11 cellular contexts compared by ENCODE assay signal in the genomic region with DNA sequence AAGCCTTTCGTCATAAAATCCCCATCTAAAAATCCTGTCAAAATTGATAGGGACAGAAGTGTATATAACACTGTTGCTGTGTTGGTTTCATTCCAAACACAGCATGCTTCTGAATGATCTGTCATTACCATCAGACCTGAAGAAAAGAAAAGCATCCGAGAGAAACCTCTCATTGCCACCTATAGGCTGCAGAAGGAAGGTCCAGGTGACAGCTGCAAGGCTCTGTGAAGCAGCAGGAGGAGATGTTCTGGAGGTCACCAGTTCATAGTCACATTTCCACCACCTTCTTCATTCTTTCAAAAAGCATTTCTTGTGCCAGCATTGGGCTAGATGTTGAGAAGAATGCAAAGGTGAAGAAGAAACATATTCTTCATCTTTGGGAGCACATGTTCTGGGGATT.
DNase-seq lines count a peak whose midpoint lies in the region; ATAC-seq, FAIRE-seq and TF ChIP-seq lines count a peak whose summit lies in the region.
"Had no signal": no experiment of that assay in that cellular context is flagged by ENCODE, and none has a peak within 500 bp of the region (broad histone marks: within the 10 kb centered on the region; RNA-seq: fewer than 3 reads in every experiment).

No MANE protein-coding gene starts in this region.

- H2AFZ ChIP-seq in MM.1S (ENCODE audit: low read length), result no peak overlapping the region

- no peaks in the 10 kb centered on the region for H3F3A ChIP-seq in MM.1S (ENCODE audit: insufficient read depth, low read length)

- no peak overlapping the region for H3K4me2 ChIP-seq in MM.1S (ENCODE audit: low read depth, low read length)

- TF ChIP-seq CTCF in MM.1S (IDR thresholded peaks at IDR 0.05; ENCODE audit: low read length) (peak; percentile 56), bronchial epithelial cell (IDR thresholded peaks at IDR 0.05; ENCODE audit: insufficient read depth, low read length, severe bottlenecking) (peak; percentile 61)

- H3K9ac ChIP-seq in MM.1S (ENCODE audit: low read length), result no peak overlapping the region

- H3K79me2 ChIP-seq in MM.1S (ENCODE audit: low read length), result no peaks in the 10 kb centered on the region

- DNase-seq in NCI-H2171 treated with DMSO at 0.1 percent for 48 hours (lab: John Stamatoyannopoulos, UW), result peak; percentile 68
- no peak for DNase-seq in NCI-H2171 (lab: John Stamatoyannopoulos, UW)
- DNase-seq in MM.1S, result peak; percentile 46
- peak; percentile 33 for DNase-seq in bronchial epithelial cell (ENCODE audit: low read depth)
- peak; percentile 43 for DNase-seq in renal cortical epithelial cell (ENCODE audit: low read depth)
- DNase-seq in NCI-H1694 (lab: John Stamatoyannopoulos, UW), result no peak
- DNase-seq: activated T-cell treated with anti-CD3 and anti-CD28 coated beads, Interleukin-2, amount 50 U/mL, for 4 hours; central memory CD4-positive, alpha-beta T cell; small intestine had no signal

- H3K36me3 ChIP-seq in MM.1S (replicated peaks; ENCODE audit: insufficient read depth, low read length) (no peaks in the 10 kb centered on the region), bronchial epithelial cell (ENCODE audit: control insufficient read depth, insufficient read depth, low read length) (no peaks in the 10 kb centered on the region)

- no peaks in the 10 kb centered on the region for H3K4me1 ChIP-seq in MM.1S (ENCODE audit: low read length)

- no peaks in the 10 kb centered on the region for H3K9me2 ChIP-seq in MM.1S (replicated peaks; ENCODE audit: insufficient read depth, low read length)

- no peak overlapping the region for H3K27ac ChIP-seq in MM.1S (ENCODE audit: low read length)

- H4K20me1 ChIP-seq in MM.1S (ENCODE audit: insufficient read depth, low read length), result no peaks in the 10 kb centered on the region

- H3K4me3 ChIP-seq in MM.1S (ENCODE audit: low read length) (no peak overlapping the region), bronchial epithelial cell (ENCODE audit: low read depth, low read length) (no peak overlapping the region)

- FAIRE-seq in bronchial epithelial cell (lab: Jason Lieb, UNC), result no peak
- FAIRE-seq: small intestine had no signal

- H3K27me3 ChIP-seq in MM.1S (replicated peaks; ENCODE audit: insufficient read depth, low read length) (no peaks in the 10 kb centered on the region), bronchial epithelial cell (ENCODE audit: control insufficient read depth, insufficient read depth, low read length) (no peaks in the 10 kb centered on the region)

- H3K9me3 ChIP-seq in MM.1S (replicated peaks; ENCODE audit: insufficient read depth, low read length), result no peaks in the 10 kb centered on the region

- ATAC-seq in GM21447 (IDR thresholded peaks at IDR 0.05; ENCODE audit: unreplicated experiment) (no peak), GM21717 (IDR thresholded peaks at IDR 0.05; ENCODE audit: unreplicated experiment) (no peak)

Comparison
In these comparisons a context has a peak if more than half of its experiments do, and no peak if none do; other contexts are left out.
1. DNase-seq: peak in NCI-H2171 treated with DMSO at 0.1 percent for 48 hours (single experiment), MM.1S (single experiment), bronchial epithelial cell (single experiment) and renal cortical epithelial cell (single experiment); none in NCI-H2171 (single experiment) and NCI-H1694 (single experiment).